ENCODE assay signal across 20 cellular contexts in genomic region chr19:51803965-51804364, GRCh38. TPM values are rescaled to one million over a fixed set of nuclear protein-coding genes. Genes with fewer than 3 reads are reported as not detected.
DNase-seq lines count a peak whose midpoint lies in the region; TF ChIP-seq lines count a peak whose summit lies in the region.
"Had no signal": no experiment of that assay in that cellular context is flagged by ENCODE, and none has a peak within 500 bp of the region (broad histone marks: within the 10 kb centered on the region; RNA-seq: fewer than 3 reads in every experiment).

No MANE protein-coding gene starts in this region.

- TF ChIP-seq POLR2A in NB4 (IDR thresholded peaks at IDR 0.05; ENCODE audit: extremely low read depth, insufficient read length), result no peak

- H3K4me3 Mint-ChIP-seq in activated CD4-positive, alpha-beta T cell treated with anti-CD3 and anti-CD28 coated beads, Interleukin-2, amount 10 ng/mL, durations not matched to agents 7 days and 5 days, result no peak overlapping the region
- H3K4me3 Mint-ChIP-seq in endodermal cell, result no peak overlapping the region
- H3K4me3 Mint-ChIP-seq: activated naive CD8-positive, alpha-beta T cell treated with anti-CD3 and anti-CD28 coated beads, Interleukin-2, amount 50 U/mL, for 24 hours; T-helper 17 cell had no signal

- H3K79me2 ChIP-seq in parathyroid adenoma, result no peaks in the 10 kb centered on the region

- H3K9ac ChIP-seq in parathyroid adenoma (no peak overlapping the region), endodermal cell (ENCODE audit: extremely low read depth, low read length, poor library complexity, severe bottlenecking) (no peak overlapping the region)

- H3K27ac Mint-ChIP-seq in activated CD4-positive, alpha-beta T cell treated with anti-CD3 and anti-CD28 coated beads, Interleukin-2, amount 10 ng/mL, durations not matched to agents 7 days and 5 days, result no peak overlapping the region
- H3K27ac Mint-ChIP-seq in endodermal cell, result no peak overlapping the region
- H3K27ac Mint-ChIP-seq: activated naive CD8-positive, alpha-beta T cell treated with anti-CD3 and anti-CD28 coated beads, Interleukin-2, amount 50 U/mL, for 24 hours; T-helper 17 cell had no signal

- H3K9me3 ChIP-seq in parathyroid adenoma (ENCODE audit: control insufficient read depth, low read length) (no peaks in the 10 kb centered on the region), endodermal cell (ENCODE audit: control insufficient read depth, low read length) (peaks cover 76% of the 10 kb centered on the region)
- H3K9me3 ChIP-seq: breast epithelium had no signal

- H3K36me3 ChIP-seq in parathyroid adenoma (ENCODE audit: control insufficient read depth, insufficient read depth, low read length) (no peaks in the 10 kb centered on the region), endodermal cell (ENCODE audit: control insufficient read depth, insufficient read depth, low read length) (no peaks in the 10 kb centered on the region)
- H3K36me3 ChIP-seq: breast epithelium had no signal

- H2AFZ ChIP-seq in parathyroid adenoma, result peak overlapping the region; percentile 27

- no peaks in the 10 kb centered on the region for H3K27me3 Mint-ChIP-seq in activated CD4-positive, alpha-beta T cell treated with anti-CD3 and anti-CD28 coated beads, Interleukin-2, amount 10 ng/mL, durations not matched to agents 7 days and 5 days
- peaks cover 4% of the 10 kb centered on the region for H3K27me3 Mint-ChIP-seq in endodermal cell (ENCODE audit: insufficient read depth)

- DNase-seq in GF-D8 (lab: John Stamatoyannopoulos, UW), result peak; percentile 19
- peak; percentile 74 for DNase-seq in NB4 (ENCODE audit: low read depth)
- DNase-seq in EL, result no peak
- DNase-seq in stimulated activated CD4-positive, alpha-beta T cell treated with anti-CD3 and anti-CD28 coated beads, Interleukin-1b, Interleukin-23, amount 100 ng/mL, for 48 hours, result no peak
- no peak for DNase-seq in activated CD4-positive, alpha-beta T cell treated with anti-CD3 and anti-CD28 coated beads, Interleukin-2, amount 10 ng/mL, durations not matched to agents 7 days and 5 days
- no peak for DNase-seq in endodermal cell
- DNase-seq: activated CD4-positive, CD25-positive, alpha-beta regulatory T cell treated with anti-CD3 and anti-CD28 coated beads, Interleukin-2, amount 50 U/mL, for 72 hours; activated naive CD8-positive, alpha-beta T cell treated with anti-CD3 and anti-CD28 coated beads, Interleukin-2, amount 50 U/mL, for 24 hours; Caco-2; dermis blood vessel endothelial cell; foreskin melanocyte; NCI-H1694 treated with DMSO at 0.1 percent for 48 hours; NCI-H2227 treated with DMSO at 0.1 percent for 48 hours; stimulated activated CD4-positive, alpha-beta T cell treated with anti-CD3 and anti-CD28 coated beads, Interleukin-4, amount 100 ng/mL, for 24 hours; T-helper 17 cell had no signal

- no peaks in the 10 kb centered on the region for H3K4me1 Mint-ChIP-seq in activated CD4-positive, alpha-beta T cell treated with anti-CD3 and anti-CD28 coated beads, Interleukin-2, amount 10 ng/mL, durations not matched to agents 7 days and 5 days
- H3K4me1 Mint-ChIP-seq in endodermal cell, result no peaks in the 10 kb centered on the region
- H3K4me1 Mint-ChIP-seq: activated naive CD8-positive, alpha-beta T cell treated with anti-CD3 and anti-CD28 coated beads, Interleukin-2, amount 50 U/mL, for 24 hours; T-helper 17 cell had no signal

- peaks cover 24% of the 10 kb centered on the region for H3K9me3 Mint-ChIP-seq in activated CD4-positive, alpha-beta T cell treated with anti-CD3 and anti-CD28 coated beads, Interleukin-2, amount 10 ng/mL, durations not matched to agents 7 days and 5 days
- peaks cover 76% of the 10 kb centered on the region for H3K9me3 Mint-ChIP-seq in endodermal cell

- TF ChIP-seq CTCF in NB4 (IDR thresholded peaks at IDR 0.05; ENCODE audit: low read depth, low read length), result no peak
- TF ChIP-seq CTCF in VCaP (conservative IDR thresholded peaks at IDR 0.05), result no peak
- no peak for TF ChIP-seq CTCF in parathyroid adenoma (IDR thresholded peaks at IDR 0.05)
- no peak for TF ChIP-seq CTCF in endodermal cell (conservative IDR thresholded peaks at IDR 0.05)

- no peaks in the 10 kb centered on the region for H3K27me3 ChIP-seq in parathyroid adenoma (ENCODE audit: control insufficient read depth, insufficient read depth, low read length)
- no peaks in the 10 kb centered on the region for H3K27me3 ChIP-seq in endodermal cell (ENCODE audit: control insufficient read depth, insufficient read depth, low read length, poor library complexity, severe bottlenecking)
- H3K27me3 ChIP-seq: breast epithelium had no signal

- H3K4me1 ChIP-seq in parathyroid adenoma (peaks cover 65% of the 10 kb centered on the region), endodermal cell (ENCODE audit: control insufficient read depth, insufficient read depth, low read length) (no peaks in the 10 kb centered on the region)
- H3K4me1 ChIP-seq: breast epithelium, Caco-2 had no signal

- H3K27ac ChIP-seq in VCaP (peak overlapping the region; percentile 72), parathyroid adenoma (peak overlapping the region; percentile 45), endodermal cell (ENCODE audit: low read depth, low read length) (no peak overlapping the region)

- CTCF ChIA-PET in activated CD4-positive, alpha-beta T cell treated with anti-CD3 and anti-CD28 coated beads, Interleukin-2, amount 10 ng/mL, durations not matched to agents 7 days and 5 days (lab: Charles Lee), result no interaction called here

- no peak overlapping the region for H3K4me3 ChIP-seq in NB4 (ENCODE audit: low read depth, low read length)
- H3K4me3 ChIP-seq in parathyroid adenoma (ENCODE audit: low read depth, low read length), result no peak overlapping the region
- H3K4me3 ChIP-seq in endodermal cell (ENCODE audit: low read length), result no peak overlapping the region
- H3K4me3 ChIP-seq: breast epithelium, skin epidermis had no signal

- no peak overlapping the region for H3K4me2 ChIP-seq in parathyroid adenoma (ENCODE audit: low read length)

- no peaks in the 10 kb centered on the region for H3K36me3 Mint-ChIP-seq in activated CD4-positive, alpha-beta T cell treated with anti-CD3 and anti-CD28 coated beads, Interleukin-2, amount 10 ng/mL, durations not matched to agents 7 days and 5 days (ENCODE audit: low read depth)
- H3K36me3 Mint-ChIP-seq in endodermal cell (ENCODE audit: low read depth), result peaks cover 21% of the 10 kb centered on the region

- POLR2A ChIA-PET in activated CD4-positive, alpha-beta T cell treated with anti-CD3 and anti-CD28 coated beads, Interleukin-2, amount 10 ng/mL, durations not matched to agents 7 days and 5 days (lab: Charles Lee), result no interaction called here

- 79 to 83% methylated on average over 3 to 4 of the region's 5 CpGs for whole genome bisulfite sequencing in endodermal cell (ENCODE audit: insufficient coverage in 1 of 2, insufficient read length in 1 of 2), 2 experiments

RNA-seq across cellular contexts. Expression of gene FPR3, which starts 9.0 kb away (rescaled TPM):
- not detected for total RNA-seq in activated CD4-positive, alpha-beta T cell treated with anti-CD3 and anti-CD28 coated beads, Interleukin-2, amount 10 ng/mL, durations not matched to agents 7 days and 5 days
- total RNA-seq in endodermal cell, result not detected
- not detected for polyA plus RNA-seq in endodermal cell (2013, experiment 1 of 2)
- not detected for polyA plus RNA-seq in endodermal cell (2013, experiment 2 of 2)
- total RNA-seq: activated CD8-positive, alpha-beta memory T cell treated with anti-CD3 and anti-CD28 coated beads for 36 hours; Caco-2; dermis blood vessel endothelial cell; T-helper 17 cell had no signal

RNA-seq across cellular contexts. Expression of gene FPR2, which starts 43.0 kb away (rescaled TPM):
- not detected for total RNA-seq in activated CD4-positive, alpha-beta T cell treated with anti-CD3 and anti-CD28 coated beads, Interleukin-2, amount 10 ng/mL, durations not matched to agents 7 days and 5 days
- total RNA-seq in endodermal cell, result under 1 TPM in 1 of 2 donors, not detected in 1; 0.11 TPM
- polyA plus RNA-seq in endodermal cell (2013, experiment 1 of 2), result not detected
- not detected for polyA plus RNA-seq in endodermal cell (2013, experiment 2 of 2)
- total RNA-seq: activated CD8-positive, alpha-beta memory T cell treated with anti-CD3 and anti-CD28 coated beads for 36 hours; Caco-2; dermis blood vessel endothelial cell had no signal

RNA-seq across cellular contexts. Expression of gene FPR1, which starts 52.3 kb away (rescaled TPM):
- not detected for total RNA-seq in activated CD4-positive, alpha-beta T cell treated with anti-CD3 and anti-CD28 coated beads, Interleukin-2, amount 10 ng/mL, durations not matched to agents 7 days and 5 days
- total RNA-seq in endodermal cell, result not detected
- not detected for polyA plus RNA-seq in endodermal cell (2013, experiment 1 of 2)
- not detected for polyA plus RNA-seq in endodermal cell (2013, experiment 2 of 2)
- total RNA-seq: activated CD8-positive, alpha-beta memory T cell treated with anti-CD3 and anti-CD28 coated beads for 36 hours; Caco-2; dermis blood vessel endothelial cell had no signal

Comparison
In these comparisons a context has a peak if more than half of its experiments do, and no peak if none do; other contexts are left out.
1. DNase-seq: peak in GF-D8 (single experiment) and NB4 (single experiment); none in EL (single experiment), stimulated activated CD4-positive, alpha-beta T cell treated with anti-CD3 and anti-CD28 coated beads, Interleukin-1b, Interleukin-23, amount 100 ng/mL, for 48 hours (single experiment), activated CD4-positive, alpha-beta T cell treated with anti-CD3 and anti-CD28 coated beads, Interleukin-2, amount 10 ng/mL, durations not matched to agents 7 days and 5 days (single experiment) and endodermal cell (single experiment).